Comparison of ENCODE assay signal across 17 cellular contexts in genomic region chr4:121108557-121108956, GRCh38. TPM values are rescaled to one million over a fixed set of nuclear protein-coding genes. Genes with fewer than 3 reads are reported as not detected.
DNase-seq lines count a peak whose midpoint lies in the region; ATAC-seq lines count a peak whose summit lies in the region.
"Had no signal": no experiment of that assay in that cellular context is flagged by ENCODE, and none has a peak within 500 bp of the region (broad histone marks: within the 10 kb centered on the region; RNA-seq: fewer than 3 reads in every experiment).

No MANE protein-coding gene starts in this region.

- POLR2A ChIA-PET in activated CD8-positive, alpha-beta T cell treated with anti-CD3 and anti-CD28 coated beads, Interleukin-2, amount 10 ng/mL, durations not matched to agents 7 days and 5 days (lab: Charles Lee), result no interaction called here

- H3K27me3 Mint-ChIP-seq in activated CD8-positive, alpha-beta T cell treated with anti-CD3 and anti-CD28 coated beads, Interleukin-2, amount 10 ng/mL, durations not matched to agents 7 days and 5 days (ENCODE audit: low read depth), result peaks cover 2% of the 10 kb centered on the region

- H3K4me1 Mint-ChIP-seq in activated CD8-positive, alpha-beta T cell treated with anti-CD3 and anti-CD28 coated beads, Interleukin-2, amount 10 ng/mL, durations not matched to agents 7 days and 5 days (ENCODE audit: low read depth), result peaks cover 6% of the 10 kb centered on the region

- H3K9me3 Mint-ChIP-seq in activated CD8-positive, alpha-beta T cell treated with anti-CD3 and anti-CD28 coated beads, Interleukin-2, amount 10 ng/mL, durations not matched to agents 7 days and 5 days (ENCODE audit: insufficient read depth), result peaks cover 4% of the 10 kb centered on the region
- H3K9me3 Mint-ChIP-seq: T-helper 1 cell treated with Interleukin-12 subunit alpha and Interleukin-12 subunit beta and Interleukin-4 antibody, amounts not matched to agents 30 μg/mL and 1 μg/mL, for 36 hours had no signal

- CTCF ChIA-PET in activated CD8-positive, alpha-beta T cell treated with anti-CD3 and anti-CD28 coated beads, Interleukin-2, amount 10 ng/mL, durations not matched to agents 7 days and 5 days (lab: Charles Lee), result interaction anchor here (0.7 to 1.3 kb wide), 4 partner anchors 72 to 84 kb away, joined by 3 to 6 read pairs (median 4); no protein-coding TSS in a partner anchor

- no peak for ATAC-seq in activated CD8-positive, alpha-beta T cell treated with anti-CD3 and anti-CD28 coated beads, Interleukin-2, amount 10 ng/mL, durations not matched to agents 7 days and 5 days
- ATAC-seq in HG03432 (IDR thresholded peaks at IDR 0.05; ENCODE audit: unreplicated experiment) (no peak), HG03378 (IDR thresholded peaks at IDR 0.05; ENCODE audit: unreplicated experiment) (no peak)

- DNase-seq in DMS53 (lab: John Stamatoyannopoulos, UW) (peak; percentile 65), NCI-H1092 treated with DMSO at 0.1 percent for 48 hours (lab: John Stamatoyannopoulos, UW) (peak; percentile 3), NCI-H345 (lab: John Stamatoyannopoulos, UW) (peak; percentile 81), SHP77 treated with DMSO at 0.1 percent for 48 hours (lab: John Stamatoyannopoulos, UW) (peak; percentile 36), head of caudate nucleus (no peak)
- no peak for DNase-seq in activated CD8-positive, alpha-beta T cell treated with anti-CD3 and anti-CD28 coated beads, Interleukin-2, amount 10 ng/mL, durations not matched to agents 7 days and 5 days
- DNase-seq: AML-193, Calu3, KG1, NCI-H1436 treated with DMSO at 0.1 percent for 48 hours, NCI-H2171, NCI-H510A treated with DMSO at 0.1 percent for 48 hours, Peyer's patch had no signal

- intact Hi-C loops in head of caudate nucleus (cut with DNase I), result no loop called here

- peaks cover 2% of the 10 kb centered on the region for H3K36me3 Mint-ChIP-seq in activated CD8-positive, alpha-beta T cell treated with anti-CD3 and anti-CD28 coated beads, Interleukin-2, amount 10 ng/mL, durations not matched to agents 7 days and 5 days (ENCODE audit: low read depth)

- H3K4me3 Mint-ChIP-seq in activated CD8-positive, alpha-beta T cell treated with anti-CD3 and anti-CD28 coated beads, Interleukin-2, amount 10 ng/mL, durations not matched to agents 7 days and 5 days, result no peak overlapping the region
- H3K4me3 Mint-ChIP-seq: T-helper 1 cell treated with Interleukin-12 subunit alpha and Interleukin-12 subunit beta and Interleukin-4 antibody, amounts not matched to agents 30 μg/mL and 1 μg/mL, for 36 hours had no signal

- no peak overlapping the region for H3K27ac Mint-ChIP-seq in activated CD8-positive, alpha-beta T cell treated with anti-CD3 and anti-CD28 coated beads, Interleukin-2, amount 10 ng/mL, durations not matched to agents 7 days and 5 days
- H3K27ac Mint-ChIP-seq: T-helper 1 cell treated with Interleukin-12 subunit alpha and Interleukin-12 subunit beta and Interleukin-4 antibody, amounts not matched to agents 30 μg/mL and 1 μg/mL, for 36 hours had no signal

RNA-seq across cellular contexts. Expression of gene NDNF, which starts 36.2 kb away (rescaled TPM):
- under 1 TPM in 1 of 2 experiments, not detected in 1; 0.08 TPM for total RNA-seq in activated CD8-positive, alpha-beta T cell treated with anti-CD3 and anti-CD28 coated beads, Interleukin-2, amount 10 ng/mL, durations not matched to agents 7 days and 5 days
- total RNA-seq: MCF 10A had no signal

RNA-seq across cellular contexts. Expression of gene TNIP3, which starts 55.6 kb away (rescaled TPM):
- total RNA-seq in activated CD8-positive, alpha-beta T cell treated with anti-CD3 and anti-CD28 coated beads, Interleukin-2, amount 10 ng/mL, durations not matched to agents 7 days and 5 days, result under 1 TPM; 0.29 to 0.42 TPM
- total RNA-seq: Calu3 had no signal

Comparison
In these comparisons a context has a peak if more than half of its experiments do, and no peak if none do; other contexts are left out.
1. DNase-seq: peak in DMS53 (single experiment), NCI-H1092 treated with DMSO at 0.1 percent for 48 hours (single experiment), NCI-H345 (single experiment) and SHP77 treated with DMSO at 0.1 percent for 48 hours (single experiment); none in activated CD8-positive, alpha-beta T cell treated with anti-CD3 and anti-CD28 coated beads, Interleukin-2, amount 10 ng/mL, durations not matched to agents 7 days and 5 days (single experiment) and head of caudate nucleus (0 of 42).